Comparison of ENCODE assay signal across 2 cellular contexts in genomic region chr4:61406677-61407076, GRCh38.
TF ChIP-seq lines count a peak whose summit lies in the region.

No MANE protein-coding gene starts in this region.

TF ChIP-seq in SK-N-SH treated with all-trans-retinoic acid at 6 μM for 48 hours, 23 proteins besides CTCF, POLR2A, EP300 and RAD21 (continued from another document):
- TF ChIP-seq SNAI2 (CRISPR knock-in tag; IDR thresholded peaks at IDR 0.05) (peak; percentile 63; the same call in 1 of the 2 replicates), ESRRG (CRISPR knock-in tag; IDR thresholded peaks at IDR 0.05) (0 out of 2 replicates have a peak, but pooled peaks have one; percentile 75)
- TF ChIP-seq, protein P1, sequence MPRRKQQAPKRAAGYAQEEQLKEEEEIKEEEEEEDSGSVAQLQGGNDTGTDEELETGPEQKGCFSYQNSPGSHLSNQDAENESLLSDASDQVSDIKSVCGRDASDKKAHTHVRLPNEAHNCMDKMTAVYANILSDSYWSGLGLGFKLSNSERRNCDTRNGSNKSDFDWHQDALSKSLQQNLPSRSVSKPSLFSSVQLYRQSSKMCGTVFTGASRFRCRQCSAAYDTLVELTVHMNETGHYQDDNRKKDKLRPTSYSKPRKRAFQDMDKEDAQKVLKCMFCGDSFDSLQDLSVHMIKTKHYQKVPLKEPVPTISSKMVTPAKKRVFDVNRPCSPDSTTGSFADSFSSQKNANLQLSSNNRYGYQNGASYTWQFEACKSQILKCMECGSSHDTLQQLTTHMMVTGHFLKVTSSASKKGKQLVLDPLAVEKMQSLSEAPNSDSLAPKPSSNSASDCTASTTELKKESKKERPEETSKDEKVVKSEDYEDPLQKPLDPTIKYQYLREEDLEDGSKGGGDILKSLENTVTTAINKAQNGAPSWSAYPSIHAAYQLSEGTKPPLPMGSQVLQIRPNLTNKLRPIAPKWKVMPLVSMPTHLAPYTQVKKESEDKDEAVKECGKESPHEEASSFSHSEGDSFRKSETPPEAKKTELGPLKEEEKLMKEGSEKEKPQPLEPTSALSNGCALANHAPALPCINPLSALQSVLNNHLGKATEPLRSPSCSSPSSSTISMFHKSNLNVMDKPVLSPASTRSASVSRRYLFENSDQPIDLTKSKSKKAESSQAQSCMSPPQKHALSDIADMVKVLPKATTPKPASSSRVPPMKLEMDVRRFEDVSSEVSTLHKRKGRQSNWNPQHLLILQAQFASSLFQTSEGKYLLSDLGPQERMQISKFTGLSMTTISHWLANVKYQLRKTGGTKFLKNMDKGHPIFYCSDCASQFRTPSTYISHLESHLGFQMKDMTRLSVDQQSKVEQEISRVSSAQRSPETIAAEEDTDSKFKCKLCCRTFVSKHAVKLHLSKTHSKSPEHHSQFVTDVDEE (CRISPR knock-in tag; IDR thresholded peaks at IDR 0.05) = 0 out of 2 replicates have a peak, but pooled peaks have one; percentile 26
- TF ChIP-seq, protein P2, sequence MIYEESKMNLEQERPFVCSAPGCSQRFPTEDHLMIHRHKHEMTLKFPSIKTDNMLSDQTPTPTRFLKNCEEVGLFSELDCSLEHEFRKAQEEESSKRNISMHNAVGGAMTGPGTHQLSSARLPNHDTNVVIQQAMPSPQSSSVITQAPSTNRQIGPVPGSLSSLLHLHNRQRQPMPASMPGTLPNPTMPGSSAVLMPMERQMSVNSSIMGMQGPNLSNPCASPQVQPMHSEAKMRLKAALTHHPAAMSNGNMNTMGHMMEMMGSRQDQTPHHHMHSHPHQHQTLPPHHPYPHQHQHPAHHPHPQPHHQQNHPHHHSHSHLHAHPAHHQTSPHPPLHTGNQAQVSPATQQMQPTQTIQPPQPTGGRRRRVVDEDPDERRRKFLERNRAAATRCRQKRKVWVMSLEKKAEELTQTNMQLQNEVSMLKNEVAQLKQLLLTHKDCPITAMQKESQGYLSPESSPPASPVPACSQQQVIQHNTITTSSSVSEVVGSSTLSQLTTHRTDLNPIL (CRISPR knock-in tag; IDR thresholded peaks at IDR 0.05; ENCODE audit: low read depth) = peak; percentile 99

TF ChIP-seq in SK-N-SH, 30 proteins besides CTCF, POLR2A, EP300 and RAD21 (continued from another document):
- no peak for TF ChIP-seq EZH2phosphoT487 (IDR thresholded peaks at IDR 0.05; ENCODE audit: borderline replicate concordance, low read depth)
- no peak for TF ChIP-seq ELF1 (IDR thresholded peaks at IDR 0.05)
